In the genomic region with DNA sequence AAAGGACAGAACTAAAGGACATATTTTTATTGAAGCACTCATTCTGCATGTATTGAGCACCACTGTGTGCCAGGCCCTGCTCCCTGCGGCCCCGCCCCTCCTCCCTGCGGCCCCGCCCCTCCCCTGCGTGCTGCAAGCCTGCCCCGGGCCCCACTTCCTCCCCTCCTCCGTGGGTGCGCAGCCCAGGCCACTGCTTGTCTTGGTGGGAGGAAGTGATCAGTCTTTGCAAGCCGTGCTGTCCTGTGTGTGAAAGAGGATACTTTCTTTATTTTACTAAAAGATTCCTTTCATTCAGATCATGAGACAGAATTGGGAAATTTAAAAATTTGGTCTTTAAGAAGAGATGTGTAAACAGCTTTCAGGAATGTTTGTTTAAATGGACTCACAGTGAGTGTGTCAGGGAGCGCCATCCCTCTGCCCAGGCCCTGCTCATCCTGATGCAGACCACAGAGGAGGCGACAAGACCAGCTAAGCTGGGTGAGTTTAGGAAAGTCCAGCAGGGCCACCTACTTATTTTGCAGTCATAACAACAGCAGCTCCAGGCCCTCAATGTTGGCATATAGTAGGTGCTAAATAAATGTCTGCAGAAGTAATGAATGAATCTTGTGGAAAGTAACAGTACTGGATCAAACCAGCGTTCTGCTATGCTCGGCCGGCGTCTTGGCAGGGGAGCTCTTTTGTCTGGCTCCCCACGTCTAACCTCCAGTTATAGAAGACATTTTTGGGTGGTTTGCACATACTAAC, we compare ENCODE assay signal across 9 cellular contexts.
A peak's percentile ranks its signal among the peaks of the same experiment; 100 is the strongest.
DNase-seq lines count a peak whose midpoint lies in the region; ATAC-seq and TF ChIP-seq lines count a peak whose summit lies in the region.
"Had no signal": no experiment of that assay in that cellular context is flagged by ENCODE, and none has a peak within 500 bp of the region (broad histone marks: within the 10 kb centered on the region; RNA-seq: fewer than 3 reads in every experiment).

No MANE protein-coding gene starts in this region.

- H2BK5ac ChIP-seq in trophoblast cell (ENCODE audit: low read depth, low read length, poor library complexity) = no peak overlapping the region

- intact Hi-C loops in lower leg skin (cut with DNase I; ENCODE audit: low total_unique reads) = no loop called here

- no peak overlapping the region for H4K8ac ChIP-seq in trophoblast cell (ENCODE audit: low read depth, low read length)

- no peak for TF ChIP-seq POLR2A in lower leg skin (IDR thresholded peaks at IDR 0.05)

- ATAC-seq in DND-41 (ENCODE audit: insufficient read depth, low read depth) = peak; percentile 75
- ATAC-seq in GM21528 (IDR thresholded peaks at IDR 0.05; ENCODE audit: low FRiP score, unreplicated experiment) = no peak
- ATAC-seq in HG02642 (IDR thresholded peaks at IDR 0.05; ENCODE audit: poor library complexity, unreplicated experiment) = no peak

- H3K4me2 ChIP-seq in DND-41 (ENCODE audit: insufficient read depth, low read length) (no peak overlapping the region), trophoblast cell (ENCODE audit: low read length) (no peak overlapping the region)

- no peak overlapping the region for H2BK12ac ChIP-seq in trophoblast cell (ENCODE audit: low read length)

- DNase-seq in DND-41 (peak; percentile 48), choroid plexus epithelial cell (ENCODE audit: low read depth) (peak; percentile 84), trophoblast cell (no peak), lower leg skin (ENCODE audit: low spot score in 2 of 2) (no peak)
- DNase-seq in activated CD4-positive, CD25-positive, alpha-beta regulatory T cell treated with anti-CD3 and anti-CD28 coated beads, Interleukin-2, amount 50 U/mL, for 16 hours (ENCODE audit: low read depth, low spot score) = peak; percentile 19
- peak; percentile 27 to 53 for DNase-seq in stimulated activated CD4-positive, alpha-beta T cell treated with anti-CD3 and anti-CD28 coated beads, Interleukin-15, amount 100 ng/mL, for 48 hours (ENCODE audit: low read depth in 2 of 2)
- DNase-seq: dermis blood vessel endothelial cell had no signal

- H3K4ac ChIP-seq in trophoblast cell (ENCODE audit: low read depth, low read length) = no peak overlapping the region

- H3K27ac ChIP-seq in DND-41 (ENCODE audit: low read length) (no peak overlapping the region), trophoblast cell (ENCODE audit: low read depth, low read length) (no peak overlapping the region)

- no peak overlapping the region for H4K91ac ChIP-seq in trophoblast cell (ENCODE audit: low read depth, low read length)

- H3K23ac ChIP-seq in trophoblast cell (ENCODE audit: low read length) = no peak overlapping the region

- peaks cover 11% of the 10 kb centered on the region for H3K27me3 ChIP-seq in DND-41 (ENCODE audit: insufficient read depth, low read length, poor library complexity)
- H3K27me3 ChIP-seq in trophoblast cell (ENCODE audit: insufficient read depth, low read length) = no peaks in the 10 kb centered on the region

- H3K9me3 ChIP-seq in DND-41 (ENCODE audit: insufficient read depth, low read length, severe bottlenecking) (no peaks in the 10 kb centered on the region), trophoblast cell (ENCODE audit: insufficient read depth, low read depth, low read length) (no peaks in the 10 kb centered on the region)

- H3K14ac ChIP-seq in trophoblast cell (ENCODE audit: low read length) = no peak overlapping the region

- H3K4me1 ChIP-seq in DND-41 (ENCODE audit: insufficient read depth, low read length) (0 out of 2 replicates have a peak, but pooled peaks cover 4% of the 10 kb centered on the region), trophoblast cell (ENCODE audit: control insufficient read depth in 1 of 2, insufficient read depth in 2 of 2, low read length in 2 of 2) (peaks cover 8 to 17% of the 10 kb centered on the region in 2 experiments)

- H2AK5ac ChIP-seq in trophoblast cell (ENCODE audit: low read length) = no peak overlapping the region

- no peak overlapping the region for H2BK120ac ChIP-seq in trophoblast cell (ENCODE audit: insufficient read depth, low read length, poor library complexity)

- H3K9ac ChIP-seq in DND-41 (ENCODE audit: low read depth, low read length) (no peak overlapping the region), trophoblast cell (ENCODE audit: low read length) (no peak overlapping the region)

- H3K79me2 ChIP-seq in DND-41 (ENCODE audit: insufficient read depth, low read length) (no peaks in the 10 kb centered on the region), trophoblast cell (ENCODE audit: control insufficient read depth, insufficient read depth, low read length, poor library complexity) (no peaks in the 10 kb centered on the region)

- no peak overlapping the region for H3K18ac ChIP-seq in trophoblast cell (ENCODE audit: low read length)

- TF ChIP-seq CTCF in DND-41 (IDR thresholded peaks at IDR 0.05; ENCODE audit: borderline replicate concordance, extremely low read depth, low read length, poor library complexity, severe bottlenecking) (no peak), choroid plexus epithelial cell (conservative IDR thresholded peaks at IDR 0.05; ENCODE audit: low read depth, low read length) (no peak), lower leg skin (IDR thresholded peaks at IDR 0.05) (no peak)

- H2AFZ ChIP-seq in DND-41 (ENCODE audit: low read depth, low read length) (no peak overlapping the region), trophoblast cell (ENCODE audit: insufficient read depth, low read length, poor library complexity) (no peak overlapping the region)

- no peaks in the 10 kb centered on the region for H3K79me1 ChIP-seq in trophoblast cell (ENCODE audit: low read length)

- H4K12ac ChIP-seq in trophoblast cell (ENCODE audit: low read depth, low read length) = no peak overlapping the region

- peaks cover 3% of the 10 kb centered on the region; the same call in 1 of the 2 replicates for H4K20me1 ChIP-seq in DND-41 (ENCODE audit: insufficient read depth, low read length)

- H3K4me3 ChIP-seq in DND-41 (ENCODE audit: low read depth in 1 of 2, low read length in 2 of 2) = no peak overlapping the region
- H3K4me3 ChIP-seq in choroid plexus epithelial cell (ENCODE audit: low read depth, low read length) = no peak overlapping the region
- no peak overlapping the region for H3K4me3 ChIP-seq in trophoblast cell (ENCODE audit: low read depth, low read length)
- no peak overlapping the region for H3K4me3 ChIP-seq in lower leg skin (ENCODE audit: low read depth, poor library complexity, severe bottlenecking)

- no peaks in the 10 kb centered on the region for H3K36me3 ChIP-seq in DND-41 (ENCODE audit: insufficient read depth, low read length)
- H3K36me3 ChIP-seq in trophoblast cell (ENCODE audit: control insufficient read depth in 1 of 2, insufficient read depth in 2 of 2, low read length in 2 of 2) = no peaks in the 10 kb centered on the region

- no CpG with 5 or more reads among the region's 16 CpGs for WGBS in trophoblast cell (ENCODE audit: extremely low coverage, insufficient coverage, insufficient read length)
- WGBS in lower leg skin, 2 donors = 50 to 64% methylated on average over 16 of the region's 16 CpGs

Comparison
In these comparisons a context has a peak if more than half of its experiments do, and no peak if none do; other contexts are left out.
1. DNase-seq: peak in DND-41 (single experiment), activated CD4-positive, CD25-positive, alpha-beta regulatory T cell treated with anti-CD3 and anti-CD28 coated beads, Interleukin-2, amount 50 U/mL, for 16 hours (single experiment), choroid plexus epithelial cell (single experiment) and stimulated activated CD4-positive, alpha-beta T cell treated with anti-CD3 and anti-CD28 coated beads, Interleukin-15, amount 100 ng/mL, for 48 hours (2 of 2); none in trophoblast cell (0 of 2) and lower leg skin (0 of 2).